8 cellular contexts compared by ENCODE assay signal in the genomic region with DNA sequence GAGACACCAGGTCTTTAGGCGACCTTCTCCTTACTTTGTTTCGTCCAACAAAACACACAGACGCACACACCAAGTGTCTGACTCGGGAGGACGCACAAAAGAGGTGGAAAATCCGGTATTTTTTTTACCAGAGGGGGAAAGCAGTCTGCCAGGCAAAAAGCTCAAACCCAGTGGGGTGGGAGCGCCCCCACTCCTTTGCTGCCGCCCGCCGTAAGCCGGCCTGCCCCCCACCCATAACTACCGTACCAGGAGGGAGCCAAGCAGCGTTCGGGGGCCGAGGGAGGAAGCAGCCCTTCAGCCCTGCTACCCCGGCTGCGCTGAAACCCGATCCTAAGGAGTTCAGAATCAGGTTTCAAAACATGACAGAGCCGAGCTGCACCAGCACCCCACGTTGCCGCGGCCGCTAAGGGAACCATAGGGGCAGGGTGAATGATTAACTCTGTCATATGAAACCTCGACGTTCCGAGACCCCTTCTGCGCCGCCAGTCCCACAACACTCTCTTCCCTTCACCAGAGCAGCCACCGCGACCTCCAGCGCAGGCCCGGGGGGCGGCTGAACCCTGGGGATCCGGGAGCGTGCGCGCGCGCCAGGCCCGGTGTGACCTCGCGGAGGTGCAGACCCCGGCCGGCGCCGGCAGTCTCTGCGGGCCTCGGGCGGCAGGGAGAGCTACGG. TPM values are rescaled to one million over a fixed set of nuclear protein-coding genes. Genes with fewer than 3 reads are reported as not detected.
DNase-seq lines count a peak whose midpoint lies in the region; ATAC-seq and TF ChIP-seq lines count a peak whose summit lies in the region.

No MANE protein-coding gene starts in this region.

- H3K9me3 ChIP-seq in colonic mucosa (no peaks in the 10 kb centered on the region), lung (ENCODE audit: control insufficient read depth in 2 of 2, insufficient read depth in 1 of 2, low read length in 1 of 2) (peaks cover 0 to 2% of the 10 kb centered on the region in 2 donors), stomach smooth muscle (ENCODE audit: control insufficient read depth in 2 of 2, low read length in 2 of 2) (no peaks in the 10 kb centered on the region)

- H3K27ac ChIP-seq in colonic mucosa (no peak overlapping the region), lung (ENCODE audit: low read depth in 1 of 2, low read length in 1 of 2) (no peak overlapping the region), stomach smooth muscle (ENCODE audit: low read length) (no peak overlapping the region)

- H3K36me3 ChIP-seq in colonic mucosa (no peaks in the 10 kb centered on the region), lung (ENCODE audit: control insufficient read depth in 2 of 2, insufficient read depth in 2 of 2, low read length in 2 of 2) (no peaks in the 10 kb centered on the region), stomach smooth muscle (ENCODE audit: control insufficient read depth in 2 of 2, insufficient read depth in 2 of 2, low read length in 2 of 2) (peaks cover 0 to 2% of the 10 kb centered on the region in 2 donors)

- intact Hi-C loops in colonic mucosa (cut with DNase I) = loop anchor here (10.0 kb wide), 1 partner anchor 303 kb away; no protein-coding TSS in a partner anchor

- in situ Hi-C loops in GM13977 (cut with MboI; ENCODE audit: low pct_unique_long_range_greater_than_20kb, low sequenced_read_pairs, unreplicated experiment) = no loop called here

- TF ChIP-seq CTCF in GM13977 (IDR thresholded peaks at IDR 0.05; ENCODE audit: extremely low read depth, insufficient read depth, missing control alignments) (no peak), colonic mucosa (IDR thresholded peaks at IDR 0.05) (no peak), lung (IDR thresholded peaks at IDR 0.05; ENCODE audit: control extremely low read depth, extremely low read depth) (no peak)

- ATAC-seq in lung (ENCODE audit: insufficient read depth, low FRiP score) (peak; percentile 38), GM18519 (IDR thresholded peaks at IDR 0.05; ENCODE audit: low FRiP score, unreplicated experiment) (no peak)

- DNase-seq in 8988T (peak; percentile 34), GM13977 (ENCODE audit: low spot score) (peak; percentile 57), LHCN-M2 (ENCODE audit: low read depth) (peak; percentile 64), T1000 (lab: John Stamatoyannopoulos, UW) (peak; percentile 12), colonic mucosa (no peak), lung (ENCODE audit: low spot score) (peak; percentile 31)

- WGBS in lung, 2 donors = 1% methylated on average over 47 to 50 of the region's 50 CpGs

- H3K4me3 ChIP-seq in colonic mucosa (peak overlapping the region; percentile 58), lung (peak overlapping the region; percentile 62), stomach smooth muscle (ENCODE audit: low read length in 2 of 2) (peak overlapping the region; percentile 82 to 96)

- H3K4me1 ChIP-seq in colonic mucosa (peaks cover 7% of the 10 kb centered on the region), lung (ENCODE audit: control insufficient read depth in 2 of 2, insufficient read depth in 2 of 2, low read length in 2 of 2) (peaks cover 0 to 10% of the 10 kb centered on the region in 2 donors), stomach smooth muscle (ENCODE audit: control insufficient read depth, insufficient read depth, low read length) (peaks cover 15% of the 10 kb centered on the region)

- peak overlapping the region in 1 of 2 donors; percentile 33 for H3K9ac ChIP-seq in colonic mucosa (ENCODE audit: low read depth in 2 of 2, low read length in 2 of 2)
- peak overlapping the region in 1 of 2 donors; percentile 33 for H3K9ac ChIP-seq in stomach smooth muscle (ENCODE audit: low read length in 2 of 2)

- H3K27me3 ChIP-seq in colonic mucosa = peaks cover 57% of the 10 kb centered on the region
- H3K27me3 ChIP-seq in lung (ENCODE audit: control insufficient read depth, insufficient read depth) = no peaks in the 10 kb centered on the region
- peaks cover 4 to 17% of the 10 kb centered on the region in 2 donors for H3K27me3 ChIP-seq in stomach smooth muscle (ENCODE audit: control insufficient read depth in 1 of 2, insufficient read depth in 2 of 2, low read length in 2 of 2)

RNA-seq across cellular contexts. Expression of gene SIX4, which starts 1.9 kb away (rescaled TPM):
- total RNA-seq in LHCN-M2 (2014; rRNA removed) (21.7 and 29.2 TPM in 2 replicates), colonic mucosa (under 1 TPM; 0.15 to 0.27 TPM), lung (1 to 10 TPM; 5.2 to 7.1 TPM)
- 2.9 TPM for polyA plus RNA-seq in LHCN-M2 (2012)
- polyA plus RNA-seq in lung = 1 to 10 TPM; 1.0 to 1.1 TPM

RNA-seq across cellular contexts. Expression of gene MNAT1, which starts 12.3 kb away (rescaled TPM):
- total RNA-seq in LHCN-M2 (2014; rRNA removed) (56.5 and 77.8 TPM in 2 replicates), colonic mucosa (10 to 100 TPM; 14.5 to 15.4 TPM), lung (10 to 100 TPM; 25.5 to 85.5 TPM)
- polyA plus RNA-seq in LHCN-M2 (2012) = 33.0 TPM
- 10 to 100 TPM; 16.7 to 17.7 TPM for polyA plus RNA-seq in lung

Comparison
In these comparisons a context has a peak if more than half of its experiments do, and no peak if none do; other contexts are left out.
1. RNA of gene SIX4, which starts 1.9 kb away (total RNA-seq): 21.7 to 29.2 TPM in LHCN-M2 and 5.2 to 7.1 TPM in lung; 0.15 to 0.27 TPM in colonic mucosa; every median in the first group is over 4 times any median in the second.
2. Peak in every context shown above with its lines, with median percentiles within 50 percentile points of each other: H3K4me3 ChIP-seq.